Comparison of ENCODE assay signal across 8 cellular contexts in the genomic region with DNA sequence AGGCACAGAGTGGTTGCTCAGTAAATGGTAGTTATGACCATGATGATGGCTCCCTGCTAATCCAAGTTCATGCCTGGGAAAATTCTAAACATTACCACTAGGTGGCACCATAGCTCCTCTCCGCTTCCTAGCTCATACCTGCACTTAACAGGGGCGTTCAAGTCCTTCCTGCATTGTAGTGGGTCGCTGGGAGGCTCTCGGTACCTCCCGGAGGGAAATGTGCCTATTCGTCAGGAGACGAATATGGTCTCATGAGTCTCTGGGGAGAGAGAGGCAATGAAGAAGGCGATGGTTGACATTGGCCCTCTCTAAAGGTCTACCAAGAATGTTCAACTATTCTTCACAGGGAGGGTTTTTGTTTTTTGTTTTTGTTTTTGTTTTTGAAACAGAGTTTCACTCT. TPM values are rescaled to one million over a fixed set of nuclear protein-coding genes. Genes with fewer than 3 reads are reported as not detected.
DNase-seq lines count a peak whose midpoint lies in the region; ATAC-seq and TF ChIP-seq lines count a peak whose summit lies in the region.

No MANE protein-coding gene starts in this region.

- H2AFZ ChIP-seq in GM23248 = peak overlapping the region; percentile 72

- H3K4me1 ChIP-seq in GM23248 (ENCODE audit: insufficient read depth) (no peaks in the 10 kb centered on the region), left ventricle myocardium inferior (peaks cover 2% of the 10 kb centered on the region)

- no peaks in the 10 kb centered on the region for H3F3A ChIP-seq in GM23248 (ENCODE audit: insufficient read depth)

- H3K4me3 ChIP-seq in GM23248 = no peak overlapping the region
- H3K4me3 ChIP-seq in left ventricle myocardium inferior = no peak overlapping the region

- H3K9me2 ChIP-seq in GM23248 (ENCODE audit: insufficient read depth) = no peaks in the 10 kb centered on the region

- no peaks in the 10 kb centered on the region for H3K4me1 Mint-ChIP-seq in activated naive CD8-positive, alpha-beta T cell treated with anti-CD3 and anti-CD28 coated beads, Interleukin-2, amount 50 U/mL, for 24 hours

- H3K27ac Mint-ChIP-seq in activated naive CD8-positive, alpha-beta T cell treated with anti-CD3 and anti-CD28 coated beads, Interleukin-2, amount 50 U/mL, for 24 hours = no peak overlapping the region

- H3K9me3 Mint-ChIP-seq in activated naive CD8-positive, alpha-beta T cell treated with anti-CD3 and anti-CD28 coated beads, Interleukin-2, amount 50 U/mL, for 24 hours = no peaks in the 10 kb centered on the region

- ATAC-seq in SK-N-SH treated with all-trans-retinoic acid at 6 μM for 48 hours (peak; percentile 97), HG03354 (IDR thresholded peaks at IDR 0.05; ENCODE audit: poor library complexity, severe bottlenecking, unreplicated experiment) (no peak)
- peak; percentile 85 for ATAC-seq in activated naive CD8-positive, alpha-beta T cell treated with anti-CD3 and anti-CD28 coated beads, Interleukin-2, amount 50 U/mL, for 24 hours

- peaks cover 1% of the 10 kb centered on the region for H3K27me3 Mint-ChIP-seq in activated naive CD8-positive, alpha-beta T cell treated with anti-CD3 and anti-CD28 coated beads, Interleukin-2, amount 50 U/mL, for 24 hours

- in situ Hi-C loops in GM23248 (cut with MboI) = no loop called here

- no peaks in the 10 kb centered on the region for H3K36me3 ChIP-seq in GM23248 (ENCODE audit: low read depth)
- no peaks in the 10 kb centered on the region for H3K36me3 ChIP-seq in left ventricle myocardium inferior

- H4K20me1 ChIP-seq in GM23248 (ENCODE audit: insufficient read depth) = no peaks in the 10 kb centered on the region

- H3K27me3 ChIP-seq in GM23248 (replicated peaks; ENCODE audit: insufficient read depth) (no peaks in the 10 kb centered on the region), left ventricle myocardium inferior (ENCODE audit: low read depth) (peaks cover 22% of the 10 kb centered on the region)

- H3K79me2 ChIP-seq in GM23248 (ENCODE audit: insufficient read depth) = no peaks in the 10 kb centered on the region

- no peak overlapping the region for H3K4me3 Mint-ChIP-seq in activated naive CD8-positive, alpha-beta T cell treated with anti-CD3 and anti-CD28 coated beads, Interleukin-2, amount 50 U/mL, for 24 hours

- TF ChIP-seq CTCF in left ventricle myocardium inferior (IDR thresholded peaks at IDR 0.05; ENCODE audit: borderline replicate concordance) = peak; percentile 92

- H3K27ac ChIP-seq in GM23248 = no peak overlapping the region
- no peak overlapping the region for H3K27ac ChIP-seq in left ventricle myocardium inferior (replicated peaks)

- DNase-seq in DMS153 (lab: John Stamatoyannopoulos, UW) (peak; percentile 35), GM23248 (peak; percentile 61), NCI-H128 (lab: John Stamatoyannopoulos, UW; ENCODE audit: unreplicated experiment) (peak; percentile 55), left ventricle myocardium inferior (no peak), renal cortical epithelial cell (ENCODE audit: low read depth) (peak; percentile 74)
- peak; percentile 53 for DNase-seq in activated naive CD8-positive, alpha-beta T cell treated with anti-CD3 and anti-CD28 coated beads, Interleukin-2, amount 50 U/mL, for 24 hours

- WGBS in GM23248 (ENCODE audit: low coverage in 1 of 2, low lambda C conversion rate in 2 of 2, missing lambda C conversion rate in 2 of 2), 2 experiments = 8 to 11% methylated on average over 8 of the region's 8 CpGs

- intact Hi-C loops in left ventricle myocardium inferior (cut with micrococcal nuclease) = no loop called here

- H3K9me3 ChIP-seq in GM23248 (ENCODE audit: low read depth) (no peaks in the 10 kb centered on the region), left ventricle myocardium inferior (replicated peaks) (no peaks in the 10 kb centered on the region)

- peak overlapping the region; percentile 30 for H3K4me2 ChIP-seq in GM23248 (ENCODE audit: unreplicated experiment)

- no peaks in the 10 kb centered on the region for H3K36me3 Mint-ChIP-seq in activated naive CD8-positive, alpha-beta T cell treated with anti-CD3 and anti-CD28 coated beads, Interleukin-2, amount 50 U/mL, for 24 hours (ENCODE audit: low read depth)

- no peak overlapping the region for H3K9ac ChIP-seq in GM23248

TF ChIP-seq in SK-N-SH treated with all-trans-retinoic acid at 6 μM for 48 hours, 23 proteins besides CTCF, POLR2A, EP300 and RAD21 (continues in another document):
- no peak for TF ChIP-seq ZNF8 (CRISPR knock-in tag; IDR thresholded peaks at IDR 0.05)
- TF ChIP-seq BACH2 (CRISPR knock-in tag; IDR thresholded peaks at IDR 0.05; ENCODE audit: borderline replicate concordance) = no peak
- TF ChIP-seq, protein P1, sequence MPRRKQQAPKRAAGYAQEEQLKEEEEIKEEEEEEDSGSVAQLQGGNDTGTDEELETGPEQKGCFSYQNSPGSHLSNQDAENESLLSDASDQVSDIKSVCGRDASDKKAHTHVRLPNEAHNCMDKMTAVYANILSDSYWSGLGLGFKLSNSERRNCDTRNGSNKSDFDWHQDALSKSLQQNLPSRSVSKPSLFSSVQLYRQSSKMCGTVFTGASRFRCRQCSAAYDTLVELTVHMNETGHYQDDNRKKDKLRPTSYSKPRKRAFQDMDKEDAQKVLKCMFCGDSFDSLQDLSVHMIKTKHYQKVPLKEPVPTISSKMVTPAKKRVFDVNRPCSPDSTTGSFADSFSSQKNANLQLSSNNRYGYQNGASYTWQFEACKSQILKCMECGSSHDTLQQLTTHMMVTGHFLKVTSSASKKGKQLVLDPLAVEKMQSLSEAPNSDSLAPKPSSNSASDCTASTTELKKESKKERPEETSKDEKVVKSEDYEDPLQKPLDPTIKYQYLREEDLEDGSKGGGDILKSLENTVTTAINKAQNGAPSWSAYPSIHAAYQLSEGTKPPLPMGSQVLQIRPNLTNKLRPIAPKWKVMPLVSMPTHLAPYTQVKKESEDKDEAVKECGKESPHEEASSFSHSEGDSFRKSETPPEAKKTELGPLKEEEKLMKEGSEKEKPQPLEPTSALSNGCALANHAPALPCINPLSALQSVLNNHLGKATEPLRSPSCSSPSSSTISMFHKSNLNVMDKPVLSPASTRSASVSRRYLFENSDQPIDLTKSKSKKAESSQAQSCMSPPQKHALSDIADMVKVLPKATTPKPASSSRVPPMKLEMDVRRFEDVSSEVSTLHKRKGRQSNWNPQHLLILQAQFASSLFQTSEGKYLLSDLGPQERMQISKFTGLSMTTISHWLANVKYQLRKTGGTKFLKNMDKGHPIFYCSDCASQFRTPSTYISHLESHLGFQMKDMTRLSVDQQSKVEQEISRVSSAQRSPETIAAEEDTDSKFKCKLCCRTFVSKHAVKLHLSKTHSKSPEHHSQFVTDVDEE (CRISPR knock-in tag; IDR thresholded peaks at IDR 0.05) = no peak
- TF ChIP-seq ZC3H10 (CRISPR knock-in tag; IDR thresholded peaks at IDR 0.05) = no peak
- TF ChIP-seq ZNF565 (CRISPR knock-in tag; conservative IDR thresholded peaks at IDR 0.05; ENCODE audit: low read depth) = no peak
- no peak for TF ChIP-seq CSDC2 (CRISPR knock-in tag; IDR thresholded peaks at IDR 0.05)
- no peak for TF ChIP-seq ARNTL (CRISPR knock-in tag; IDR thresholded peaks at IDR 0.05; ENCODE audit: borderline replicate concordance, low read depth)
- TF ChIP-seq, protein P2, sequence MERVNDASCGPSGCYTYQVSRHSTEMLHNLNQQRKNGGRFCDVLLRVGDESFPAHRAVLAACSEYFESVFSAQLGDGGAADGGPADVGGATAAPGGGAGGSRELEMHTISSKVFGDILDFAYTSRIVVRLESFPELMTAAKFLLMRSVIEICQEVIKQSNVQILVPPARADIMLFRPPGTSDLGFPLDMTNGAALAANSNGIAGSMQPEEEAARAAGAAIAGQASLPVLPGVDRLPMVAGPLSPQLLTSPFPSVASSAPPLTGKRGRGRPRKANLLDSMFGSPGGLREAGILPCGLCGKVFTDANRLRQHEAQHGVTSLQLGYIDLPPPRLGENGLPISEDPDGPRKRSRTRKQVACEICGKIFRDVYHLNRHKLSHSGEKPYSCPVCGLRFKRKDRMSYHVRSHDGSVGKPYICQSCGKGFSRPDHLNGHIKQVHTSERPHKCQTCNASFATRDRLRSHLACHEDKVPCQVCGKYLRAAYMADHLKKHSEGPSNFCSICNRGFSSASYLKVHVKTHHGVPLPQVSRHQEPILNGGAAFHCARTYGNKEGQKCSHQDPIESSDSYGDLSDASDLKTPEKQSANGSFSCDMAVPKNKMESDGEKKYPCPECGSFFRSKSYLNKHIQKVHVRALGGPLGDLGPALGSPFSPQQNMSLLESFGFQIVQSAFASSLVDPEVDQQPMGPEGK (CRISPR knock-in tag; IDR thresholded peaks at IDR 0.05; ENCODE audit: borderline replicate concordance) = no peak
- TF ChIP-seq, protein P3, sequence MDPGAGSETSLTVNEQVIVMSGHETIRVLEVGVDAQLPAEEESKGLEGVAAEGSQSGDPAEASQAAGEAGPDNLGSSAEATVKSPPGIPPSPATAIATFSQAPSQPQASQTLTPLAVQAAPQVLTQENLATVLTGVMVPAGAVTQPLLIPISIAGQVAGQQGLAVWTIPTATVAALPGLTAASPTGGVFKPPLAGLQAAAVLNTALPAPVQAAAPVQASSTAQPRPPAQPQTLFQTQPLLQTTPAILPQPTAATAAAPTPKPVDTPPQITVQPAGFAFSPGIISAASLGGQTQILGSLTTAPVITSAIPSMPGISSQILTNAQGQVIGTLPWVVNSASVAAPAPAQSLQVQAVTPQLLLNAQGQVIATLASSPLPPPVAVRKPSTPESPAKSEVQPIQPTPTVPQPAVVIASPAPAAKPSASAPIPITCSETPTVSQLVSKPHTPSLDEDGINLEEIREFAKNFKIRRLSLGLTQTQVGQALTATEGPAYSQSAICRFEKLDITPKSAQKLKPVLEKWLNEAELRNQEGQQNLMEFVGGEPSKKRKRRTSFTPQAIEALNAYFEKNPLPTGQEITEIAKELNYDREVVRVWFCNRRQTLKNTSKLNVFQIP (CRISPR knock-in tag; IDR thresholded peaks at IDR 0.05; ENCODE audit: borderline replicate concordance, low read depth) = no peak

RNA-seq across cellular contexts. Expression of gene MESP1, which starts 10.9 kb away (rescaled TPM):
- total RNA-seq in GM23248 (2014; rRNA removed; shearing (Covaris generic)) = not detected in 2 replicates
- 0.48 and 0.63 TPM in 2 replicates for polyA plus RNA-seq in GM23248 (2016; fragmentation: Nextera tagmentation; extraction: Ambion mirVana)
- total RNA-seq in left ventricle myocardium inferior = 8.4 TPM
- 0.45 and 0.69 TPM in 2 replicates for total RNA-seq in renal cortical epithelial cell

RNA-seq across cellular contexts. Expression of gene MESP2, which starts 36.0 kb away (rescaled TPM):
- not detected in 2 replicates for total RNA-seq in GM23248 (2014; rRNA removed; shearing (Covaris generic))
- polyA plus RNA-seq in GM23248 (2016; fragmentation: Nextera tagmentation; extraction: Ambion mirVana) = not detected in 2 replicates
- 0.27 TPM for total RNA-seq in left ventricle myocardium inferior
- not detected in 2 replicates for total RNA-seq in renal cortical epithelial cell

RNA-seq across cellular contexts. Expression of gene WDR93, which starts 49.5 kb away (rescaled TPM):
- total RNA-seq in GM23248 (2014; rRNA removed; shearing (Covaris generic)) = not detected in 2 replicates
- polyA plus RNA-seq in GM23248 (2016; fragmentation: Nextera tagmentation; extraction: Ambion mirVana) = 0.10 TPM in 1 of 2 replicates, not detected in the other
- not detected for total RNA-seq in left ventricle myocardium inferior
- total RNA-seq in renal cortical epithelial cell = 0.69 and 1.2 TPM in 2 replicates

RNA-seq across cellular contexts. Expression of gene PEX11A, which starts 49.6 kb away (rescaled TPM):
- 5.4 and 11.5 TPM in 2 replicates for total RNA-seq in GM23248 (2014; rRNA removed; shearing (Covaris generic))
- 5.3 and 6.1 TPM in 2 replicates for polyA plus RNA-seq in GM23248 (2016; fragmentation: Nextera tagmentation; extraction: Ambion mirVana)
- total RNA-seq in left ventricle myocardium inferior (11.4 TPM), renal cortical epithelial cell (3.3 and 11.6 TPM in 2 replicates)
